ENCODE assay signal across 10 cellular contexts in genomic region chr3:187042062-187042745, GRCh38.
DNase-seq lines count a peak whose midpoint lies in the region; ATAC-seq, FAIRE-seq and TF ChIP-seq lines count a peak whose summit lies in the region.
"Had no signal": no experiment of that assay in that cellular context is flagged by ENCODE, and none has a peak within 500 bp of the region (broad histone marks: within the 10 kb centered on the region; RNA-seq: fewer than 3 reads in every experiment).

No MANE protein-coding gene starts in this region.

- H3K9me2 ChIP-seq in DOHH2 (replicated peaks; ENCODE audit: control insufficient read depth, low read length): no peaks in the 10 kb centered on the region

- intact Hi-C loops in HepG2 (cut with micrococcal nuclease; ENCODE audit: unreplicated experiment) (loop anchor here (5.0 kb wide), 2 partner anchors 65 to 110 kb away; partner anchors contain the start of gene ST6GAL1), sigmoid colon (cut with DNase I) (no loop called here)

- H3K79me2 ChIP-seq in DOHH2 (ENCODE audit: control insufficient read depth, low read length): peaks cover 100% of the 10 kb centered on the region
- peaks cover 84% of the 10 kb centered on the region for H3K79me2 ChIP-seq in HepG2 (ENCODE audit: insufficient read depth, low read length)

- H3K4me1 ChIP-seq in DOHH2 (ENCODE audit: control insufficient read depth, low read length) (peaks cover 86% of the 10 kb centered on the region), HepG2 (ENCODE audit: insufficient read depth, low read length) (peaks cover 84% of the 10 kb centered on the region), sigmoid colon (no peaks in the 10 kb centered on the region)

- H3K9ac ChIP-seq in HepG2 (ENCODE audit: insufficient read depth, low read depth, low read length): peak overlapping the region; percentile 86

- H3F3A ChIP-seq in DOHH2 (ENCODE audit: control insufficient read depth, insufficient read depth): peaks cover 27% of the 10 kb centered on the region

- peaks cover 97% of the 10 kb centered on the region for H3K36me3 ChIP-seq in DOHH2 (ENCODE audit: control insufficient read depth, low read length)
- H3K36me3 ChIP-seq in HepG2 (replicated peaks in 1 of 2; ENCODE audit: control insufficient read depth in 1 of 2, insufficient read depth in 2 of 2, low read length in 2 of 2): peaks cover 12 to 35% of the 10 kb centered on the region in 2 experiments
- no peaks in the 10 kb centered on the region for H3K36me3 ChIP-seq in sigmoid colon

- peak overlapping the region; percentile 43 for H3K4me3 ChIP-seq in DOHH2 (ENCODE audit: low read length)
- H3K4me3 ChIP-seq in HepG2 (replicated peaks in 1 of 3; ENCODE audit: insufficient read depth in 1 of 3, low read depth in 2 of 3, low read length in 3 of 3): peak overlapping the region; percentile 22 to 62 (median 31); a peak in 4 of 6 replicates
- H3K4me3 ChIP-seq in sigmoid colon: no peak overlapping the region
- H3K4me3 ChIP-seq: SK-N-MC had no signal

- H3K4me2 ChIP-seq in DOHH2 (ENCODE audit: low read length): peak overlapping the region; percentile 50
- peak overlapping the region; percentile 100 for H3K4me2 ChIP-seq in HepG2 (ENCODE audit: low read depth, low read length)

- no peak for FAIRE-seq in HepG2 (lab: Jason Lieb, UNC)

- TF ChIP-seq CTCF in DOHH2 (IDR thresholded peaks at IDR 0.05; ENCODE audit: low read depth, low read length, poor library complexity, severe bottlenecking): no peak
- TF ChIP-seq CTCF in HepG2 (CRISPR knock-in tag; IDR thresholded peaks at IDR 0.05): no peak
- no peak for TF ChIP-seq CTCF in sigmoid colon (IDR thresholded peaks at IDR 0.05)

- H4K20me1 ChIP-seq in DOHH2 (ENCODE audit: control insufficient read depth, insufficient read depth, low read depth, low read length): peaks cover 44% of the 10 kb centered on the region
- H4K20me1 ChIP-seq in HepG2 (ENCODE audit: insufficient read depth, low read length): peaks cover 5% of the 10 kb centered on the region; the same call in 1 of the 2 replicates

- H3K27ac ChIP-seq in DOHH2 (ENCODE audit: low read depth, low read length) (peak overlapping the region; percentile 71), HepG2 (ENCODE audit: extremely low read length, insufficient read depth, low read length) (peak overlapping the region; percentile 99), sigmoid colon (no peak overlapping the region)
- H3K27ac ChIP-seq: SK-N-MC had no signal

- ATAC-seq in GM19452 (IDR thresholded peaks at IDR 0.05; ENCODE audit: unreplicated experiment) (peak; percentile 12), HepG2 (no peak), HG02763 (IDR thresholded peaks at IDR 0.05; ENCODE audit: unreplicated experiment) (no peak)

- H2AFZ ChIP-seq in HepG2 (ENCODE audit: low read length): no peak overlapping the region

- H3K9me3 ChIP-seq in DOHH2 (ENCODE audit: control insufficient read depth, insufficient read depth, low read length) (no peaks in the 10 kb centered on the region), HepG2 (ENCODE audit: low read length) (no peaks in the 10 kb centered on the region), sigmoid colon (no peaks in the 10 kb centered on the region)

- no peak for TF ChIP-seq EP300 in HepG2 (IDR thresholded peaks at IDR 0.05; ENCODE audit: low read depth in 2 of 2, low read length in 2 of 2)
- no peak for TF ChIP-seq EP300 in HepG2 (CRISPR knock-in tag; IDR thresholded peaks at IDR 0.05; ENCODE audit: borderline replicate concordance)
- no peak for TF ChIP-seq EP300 in sigmoid colon (IDR thresholded peaks at IDR 0.05)

- in situ Hi-C loops in HepG2 (cut with HindIII; ENCODE audit: extremely low pct_ligation_motif_present, low pct_unique_long_range_greater_than_20kb): no loop called here

- CTCF ChIA-PET in HepG2 (lab: Yijun Ruan, JAX; ENCODE audit: low intra/inter-chr PET ratio, low total read pairs): no interaction called here

- no peak for TF ChIP-seq RAD21 in HepG2 (CRISPR knock-in tag; IDR thresholded peaks at IDR 0.05)

- H3K27me3 ChIP-seq in DOHH2 (ENCODE audit: control insufficient read depth, low read length): no peaks in the 10 kb centered on the region
- H3K27me3 ChIP-seq in HepG2 (ENCODE audit: control insufficient read depth in 1 of 2, insufficient read depth in 2 of 2, low read length in 2 of 2): no peaks in the 10 kb centered on the region; a peak in 1 of 5 replicates
- no peaks in the 10 kb centered on the region for H3K27me3 ChIP-seq in sigmoid colon

- WGBS in HepG2 (ENCODE audit: low lambda C conversion rate): 66% methylated on average over 7 of the region's 7 CpGs
- 69 to 79% methylated on average over 7 of the region's 7 CpGs for WGBS in sigmoid colon, 2 donors

- peak; percentile 48 for DNase-seq in MV-4-11 (lab: John Stamatoyannopoulos, UW)
- no peak for DNase-seq in HepG2 (ENCODE audit: low spot score)
- DNase-seq in sigmoid colon: no peak
- DNase-seq in iPS-NIHi7 (ENCODE audit: extremely low spot score): no peak
- DNase-seq in 8988T: no peak
- DNase-seq: NCI-H2081 treated with DMSO at 0.1 percent for 48 hours had no signal

- TF ChIP-seq POLR2A in HepG2 (IDR thresholded peaks at IDR 0.05; ENCODE audit: insufficient read depth in 1 of 2, low read depth in 2 of 2, low read length in 2 of 2): no peak
- TF ChIP-seq POLR2A in sigmoid colon (IDR thresholded peaks at IDR 0.05): no peak

- POLR2A ChIA-PET in HepG2 (lab: Yijun Ruan, JAX): interaction anchor here (0.6 to 4.8 kb wide), 20 partner anchors 9 to 448 kb away, joined by 3 to 57 read pairs (median 8); partner anchors contain the start of genes EIF4A2 and ST6GAL1

- BruUV-seq in HepG2 (replicated peaks; lab: Mats Ljungman, UMichigan): no TSS peak

TF ChIP-seq in HepG2, 621 proteins besides CTCF, POLR2A, EP300 and RAD21 (continues in another document):
- TF ChIP-seq ZKSCAN1 (IDR thresholded peaks at IDR 0.05; ENCODE audit: low read length): no peak
- TF ChIP-seq ZNF256 (CRISPR knock-in tag; conservative IDR thresholded peaks at IDR 0.05): no peak
- TF ChIP-seq BORCS8-MEF2B (CRISPR knock-in tag; IDR thresholded peaks at IDR 0.05): no peak
- no peak for TF ChIP-seq ZNF816 (CRISPR knock-in tag; IDR thresholded peaks at IDR 0.05; ENCODE audit: borderline replicate concordance)
- TF ChIP-seq, protein P1, sequence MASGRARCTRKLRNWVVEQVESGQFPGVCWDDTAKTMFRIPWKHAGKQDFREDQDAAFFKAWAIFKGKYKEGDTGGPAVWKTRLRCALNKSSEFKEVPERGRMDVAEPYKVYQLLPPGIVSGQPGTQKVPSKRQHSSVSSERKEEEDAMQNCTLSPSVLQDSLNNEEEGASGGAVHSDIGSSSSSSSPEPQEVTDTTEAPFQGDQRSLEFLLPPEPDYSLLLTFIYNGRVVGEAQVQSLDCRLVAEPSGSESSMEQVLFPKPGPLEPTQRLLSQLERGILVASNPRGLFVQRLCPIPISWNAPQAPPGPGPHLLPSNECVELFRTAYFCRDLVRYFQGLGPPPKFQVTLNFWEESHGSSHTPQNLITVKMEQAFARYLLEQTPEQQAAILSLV (CRISPR knock-in tag; IDR thresholded peaks at IDR 0.05; ENCODE audit: borderline replicate concordance): no peak
- TF ChIP-seq, protein P2, sequence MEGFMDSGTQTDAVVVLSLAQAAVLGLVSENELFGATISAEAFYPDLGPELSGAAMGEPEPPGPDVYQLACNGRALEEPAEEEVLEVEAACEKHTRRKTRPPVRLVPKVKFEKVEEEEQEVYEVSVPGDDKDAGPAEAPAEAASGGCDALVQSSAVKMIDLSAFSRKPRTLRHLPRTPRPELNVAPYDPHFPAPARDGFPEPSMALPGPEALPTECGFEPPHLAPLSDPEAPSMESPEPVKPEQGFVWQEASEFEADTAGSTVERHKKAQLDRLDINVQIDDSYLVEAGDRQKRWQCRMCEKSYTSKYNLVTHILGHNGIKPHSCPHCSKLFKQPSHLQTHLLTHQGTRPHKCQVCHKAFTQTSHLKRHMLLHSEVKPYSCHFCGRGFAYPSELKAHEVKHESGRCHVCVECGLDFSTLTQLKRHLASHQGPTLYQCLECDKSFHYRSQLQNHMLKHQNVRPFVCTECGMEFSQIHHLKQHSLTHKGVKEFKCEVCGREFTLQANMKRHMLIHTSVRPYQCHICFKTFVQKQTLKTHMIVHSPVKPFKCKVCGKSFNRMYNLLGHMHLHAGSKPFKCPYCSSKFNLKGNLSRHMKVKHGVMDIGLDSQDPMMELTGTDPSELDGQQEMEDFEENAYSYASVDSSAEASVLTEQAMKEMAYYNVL (CRISPR knock-in tag; IDR thresholded peaks at IDR 0.05; ENCODE audit: borderline replicate concordance): no peak
- no peak for TF ChIP-seq ZBTB34 (CRISPR knock-in tag; IDR thresholded peaks at IDR 0.05)
- no peak for TF ChIP-seq NFRKB (IDR thresholded peaks at IDR 0.05)

Comparison
In these comparisons a context has a peak if more than half of its experiments do, and no peak if none do; other contexts are left out.
1. H3K27ac ChIP-seq: peak in DOHH2 (single experiment) and HepG2 (single experiment); none in sigmoid colon (0 of 4).
2. H3K4me3 ChIP-seq: peak in DOHH2 (single experiment) and HepG2 (3 of 3); none in sigmoid colon (0 of 4).